Comparison of ENCODE assay signal across 8 cellular contexts in the genomic region with DNA sequence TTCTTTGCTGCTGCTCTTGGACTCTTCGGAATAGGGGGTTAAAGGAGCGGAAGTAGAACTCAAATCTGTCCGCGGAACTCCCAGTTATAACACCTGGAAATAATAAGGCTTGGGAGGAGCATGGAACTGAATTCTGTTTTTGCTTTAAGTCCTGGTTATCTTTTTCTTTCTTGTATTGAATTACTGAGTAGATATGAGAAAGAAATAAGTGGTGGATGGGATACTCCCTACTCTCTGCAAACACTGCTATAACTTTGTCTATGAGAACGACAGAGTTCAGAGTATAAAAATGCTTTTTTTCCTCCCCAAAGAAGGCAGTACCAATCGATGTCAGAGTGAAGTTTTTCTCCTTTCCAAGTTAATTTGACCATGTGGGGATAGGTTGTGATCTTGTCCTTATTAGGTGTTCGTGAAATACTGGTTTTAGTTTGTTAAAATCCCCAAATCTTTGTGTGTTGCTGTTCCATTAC. TPM values are rescaled to one million over a fixed set of nuclear protein-coding genes. Genes with fewer than 3 reads are reported as not detected.
DNase-seq lines count a peak whose midpoint lies in the region; ATAC-seq and TF ChIP-seq lines count a peak whose summit lies in the region.

No MANE protein-coding gene starts in this region.

- H3K4me3 ChIP-seq in LNCaP clone FGC (ENCODE audit: low read depth, low read length) (peak overlapping the region; percentile 91), retinal pigment epithelial cell (ENCODE audit: low read length) (peak overlapping the region; percentile 78)

- no peak for TF ChIP-seq CTCF in LNCaP clone FGC (IDR thresholded peaks at IDR 0.05; ENCODE audit: control insufficient read depth, extremely low read depth, insufficient read depth)
- no peak for TF ChIP-seq CTCF in retinal pigment epithelial cell (conservative IDR thresholded peaks at IDR 0.05; ENCODE audit: low read depth, low read length)

- H3K36me3 Mint-ChIP-seq in activated T-helper 17 cell treated with anti-CD3 and anti-CD28 coated beads, Interleukin-2, amount 50 U/mL, for 72 hours (ENCODE audit: low read depth) = peaks cover 23% of the 10 kb centered on the region

- ATAC-seq in activated T-helper 17 cell treated with anti-CD3 and anti-CD28 coated beads, Interleukin-2, amount 50 U/mL, for 72 hours (replicated peaks) = no peak
- ATAC-seq in GM21367 (IDR thresholded peaks at IDR 0.05; ENCODE audit: unreplicated experiment) = no peak

- peak; percentile 50 for DNase-seq in EL
- no peak for DNase-seq in LNCaP clone FGC (ENCODE audit: low read depth)
- DNase-seq in glomerular visceral epithelial cell (ENCODE audit: extremely low spot score) = peak; percentile 40
- no peak for DNase-seq in retinal pigment epithelial cell (ENCODE audit: low read depth)
- DNase-seq in GM19240 (ENCODE audit: insufficient read length, low spot score) = no peak
- no peak for DNase-seq in epidermal melanocyte (ENCODE audit: insufficient read length, low spot score)

- H3K27ac Mint-ChIP-seq in activated T-helper 17 cell treated with anti-CD3 and anti-CD28 coated beads, Interleukin-2, amount 50 U/mL, for 72 hours = peak overlapping the region; percentile 95

- peaks cover 35% of the 10 kb centered on the region for H3K4me1 Mint-ChIP-seq in activated T-helper 17 cell treated with anti-CD3 and anti-CD28 coated beads, Interleukin-2, amount 50 U/mL, for 72 hours

- peak overlapping the region; percentile 95 for H3K4me3 Mint-ChIP-seq in activated T-helper 17 cell treated with anti-CD3 and anti-CD28 coated beads, Interleukin-2, amount 50 U/mL, for 72 hours

- peaks cover 5% of the 10 kb centered on the region for H3K9me3 Mint-ChIP-seq in activated T-helper 17 cell treated with anti-CD3 and anti-CD28 coated beads, Interleukin-2, amount 50 U/mL, for 72 hours

- no peaks in the 10 kb centered on the region for H3K27me3 Mint-ChIP-seq in activated T-helper 17 cell treated with anti-CD3 and anti-CD28 coated beads, Interleukin-2, amount 50 U/mL, for 72 hours

RNA-seq across cellular contexts. Expression of gene RIC1, which starts 1.2 kb away (rescaled TPM):
- total RNA-seq in activated T-helper 17 cell treated with anti-CD3 and anti-CD28 coated beads, Interleukin-2, amount 50 U/mL, for 72 hours = 10 to 100 TPM; 20.1 to 20.3 TPM

Comparison
In these comparisons a context has a peak if more than half of its experiments do, and no peak if none do; other contexts are left out.
1. DNase-seq: peak in EL (single experiment) and glomerular visceral epithelial cell (single experiment); none in LNCaP clone FGC (single experiment), retinal pigment epithelial cell (single experiment), GM19240 (single experiment) and epidermal melanocyte (single experiment).